ENCODE assay signal across 22 cellular contexts in the genomic region with DNA sequence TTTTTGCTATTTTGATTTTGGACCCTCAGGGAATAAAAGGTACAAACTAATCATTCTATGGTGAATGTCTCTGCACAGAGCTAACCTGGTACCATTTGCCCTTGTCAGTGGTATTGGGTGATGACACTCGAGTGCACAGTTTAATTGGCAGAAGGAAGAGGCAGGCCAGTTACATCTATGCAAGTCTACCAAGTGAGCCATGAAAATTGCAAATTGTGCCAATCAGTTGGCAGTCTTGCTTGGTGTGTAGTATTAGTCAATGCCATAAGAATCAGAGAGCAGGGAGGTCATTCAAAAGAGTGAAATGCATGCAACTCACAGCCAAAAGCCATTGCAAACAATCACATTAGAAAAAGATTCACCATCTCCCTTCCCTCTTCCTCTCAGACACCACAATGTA.
"Had no signal": no experiment of that assay in that cellular context is flagged by ENCODE, and none has a peak within 500 bp of the region (broad histone marks: within the 10 kb centered on the region; RNA-seq: fewer than 3 reads in every experiment).

No MANE protein-coding gene starts in this region.

- H3K4me3 ChIP-seq: ascending aorta, K562, SJSA1 had no signal

- FAIRE-seq: K562, TTC549 had no signal

- H3K36me3 ChIP-seq: ascending aorta, SJSA1 had no signal

- DNase-seq: activated CD4-positive, alpha-beta T cell treated with anti-CD3 and anti-CD28 coated beads, Interleukin-2, amount 10 ng/mL, durations not matched to agents 24 days and 14 days; activated CD4-positive, alpha-beta T cell treated with anti-CD3 and anti-CD28 coated beads, Interleukin-2, amount 50 U/mL, for 4 hours; activated CD8-positive, alpha-beta T cell treated with anti-CD3 and anti-CD28 coated beads for 36 hours; activated effector memory CD4-positive, alpha-beta T cell treated with anti-CD3 and anti-CD28 coated beads, Interleukin-2, amount 50 U/mL, for 16 hours; activated naive CD4-positive, alpha-beta T cell; activated naive CD4-positive, alpha-beta T cell treated with anti-CD3 and anti-CD28 coated beads, Interleukin-2, amount 50 U/mL, for 16 hours; activated naive CD8-positive, alpha-beta T cell treated with anti-CD3 and anti-CD28 coated beads, Interleukin-2, amount 10 ng/mL, durations not matched to agents 7 days and 5 days; activated T-cell treated with anti-CD3 and anti-CD28 coated beads, Interleukin-2, amount 50 U/mL, for 1 hour; activated T-cell treated with anti-CD3 and anti-CD28 coated beads, Interleukin-2, amount 50 U/mL, for 72 hours; amygdala; NCI-H1092; NCI-H1436 treated with DMSO at 0.1 percent for 48 hours; NCI-H1694 treated with DMSO at 0.1 percent for 48 hours; NCI-H2029; NCI-H2227 treated with DMSO at 0.1 percent for 48 hours; NCI-H524 treated with DMSO at 0.1 percent for 48 hours; SHP77 treated with DMSO at 0.1 percent for 48 hours; SK-N-SH had no signal

- H3K27me3 ChIP-seq: ascending aorta, SJSA1 had no signal
